In the genomic region with DNA sequence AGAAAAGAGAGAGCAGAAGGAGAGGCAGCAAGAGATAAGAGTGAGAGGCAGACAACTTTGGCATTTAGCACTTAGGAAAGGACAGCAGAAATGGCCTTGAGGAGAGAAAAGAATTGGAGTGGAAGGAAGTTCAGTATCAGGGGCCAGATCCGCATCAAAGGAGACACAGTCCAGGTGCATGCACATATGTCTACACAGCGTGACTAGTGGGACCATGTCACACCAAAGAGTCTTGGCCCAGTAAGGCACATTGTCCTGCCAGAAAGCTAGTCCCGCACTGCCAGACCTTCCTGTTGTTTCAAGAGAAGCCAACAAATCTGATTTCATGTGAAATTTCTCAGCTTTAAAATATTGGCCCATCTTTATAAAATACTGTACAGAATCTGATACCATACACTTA, we compare ENCODE assay signal across 20 cellular contexts. TPM values are rescaled to one million over a fixed set of nuclear protein-coding genes. Genes with fewer than 3 reads are reported as not detected.
DNase-seq lines count a peak whose midpoint lies in the region; ATAC-seq and TF ChIP-seq lines count a peak whose summit lies in the region.
"Had no signal": no experiment of that assay in that cellular context is flagged by ENCODE, and none has a peak within 500 bp of the region (broad histone marks: within the 10 kb centered on the region; RNA-seq: fewer than 3 reads in every experiment).

No MANE protein-coding gene starts in this region.

- DNase-seq in G401 (ENCODE audit: low spot score) (peak; percentile 99), LNCaP clone FGC (ENCODE audit: low read depth) (peak; percentile 70), body of pancreas (peak; percentile 57 to 71 (median 70)), mesothelial cell of epicardium (ENCODE audit: low spot score in 2 of 2, unreplicated experiment in 2 of 2) (no peak), neuronal stem cell (ENCODE audit: low spot score) (no peak), KG1 (lab: John Stamatoyannopoulos, UW) (no peak)
- DNase-seq: AML-193, GDM1, GOT3, NCI-H1105 treated with DMSO at 0.1 percent for 48 hours, NCI-H1694, NCI-H2107, NCI-H2227 treated with DMSO at 0.1 percent for 48 hours, NCI-H524, SW 1271 had no signal

- no peak overlapping the region for H4K91ac ChIP-seq in neuronal stem cell (ENCODE audit: low read depth, low read length, poor library complexity)

- H3K9me3 ChIP-seq in body of pancreas: no peaks in the 10 kb centered on the region
- H3K9me3 ChIP-seq in neuronal stem cell (replicated peaks in 1 of 2; ENCODE audit: control insufficient read depth in 2 of 2, insufficient read depth in 1 of 2, low read depth in 1 of 2, low read length in 2 of 2): peaks cover 0 to 16% of the 10 kb centered on the region in 2 donors
- H3K9me3 ChIP-seq: SJSA1 had no signal

- H3K27me3 ChIP-seq in body of pancreas: no peaks in the 10 kb centered on the region
- no peaks in the 10 kb centered on the region for H3K27me3 ChIP-seq in neuronal stem cell (ENCODE audit: control insufficient read depth in 3 of 3, insufficient read depth in 3 of 3, low read depth in 1 of 3, low read length in 3 of 3)
- H3K27me3 ChIP-seq: SJSA1 had no signal

- no peak overlapping the region for H2AFZ ChIP-seq in neuronal stem cell (ENCODE audit: low read length)

- H3K27ac ChIP-seq in body of pancreas (peak overlapping the region; percentile 59 to 88 (median 82)), neuronal stem cell (replicated peaks; ENCODE audit: low read length) (no peak overlapping the region)
- H3K27ac ChIP-seq: SJSA1 had no signal

- H3K9ac ChIP-seq in neuronal stem cell (ENCODE audit: low read depth, low read length, poor library complexity): no peak overlapping the region

- no peak for TF ChIP-seq POLR2A in body of pancreas (IDR thresholded peaks at IDR 0.05)

- no peak overlapping the region for H2BK15ac ChIP-seq in neuronal stem cell (ENCODE audit: low read length)

- H3K4me1 ChIP-seq in body of pancreas (peaks cover 27% of the 10 kb centered on the region), neuronal stem cell (ENCODE audit: control insufficient read depth in 2 of 2, insufficient read depth in 1 of 2, low read depth in 1 of 2, low read length in 2 of 2) (no peaks in the 10 kb centered on the region)

- peaks cover 4% of the 10 kb centered on the region for H3K4me1 Mint-ChIP-seq in mesothelial cell of epicardium
- H3K4me1 Mint-ChIP-seq: CD14-positive monocyte had no signal

- H3K23ac ChIP-seq in neuronal stem cell (ENCODE audit: low read depth, low read length, poor library complexity): no peak overlapping the region

- H3K4ac ChIP-seq in neuronal stem cell (ENCODE audit: low read length): no peak overlapping the region

- peak overlapping the region; percentile 11 for H3K27ac Mint-ChIP-seq in mesothelial cell of epicardium
- H3K27ac Mint-ChIP-seq: CD14-positive monocyte had no signal

- no peak overlapping the region for H2BK120ac ChIP-seq in neuronal stem cell (ENCODE audit: low read depth, low read length)

- TF ChIP-seq CTCF in LNCaP clone FGC (IDR thresholded peaks at IDR 0.05; ENCODE audit: control insufficient read depth, extremely low read depth, insufficient read depth) (no peak), body of pancreas (IDR thresholded peaks at IDR 0.05) (no peak), mesothelial cell of epicardium (IDR thresholded peaks at IDR 0.05; ENCODE audit: unreplicated experiment) (no peak)

- intact Hi-C loops in body of pancreas (cut with DNase I): no loop called here

- peak; percentile 72 for ATAC-seq in body of pancreas
- ATAC-seq in GM18909 (IDR thresholded peaks at IDR 0.05; ENCODE audit: poor library complexity, unreplicated experiment): no peak
- ATAC-seq in GM19351 (IDR thresholded peaks at IDR 0.05; ENCODE audit: unreplicated experiment): no peak
- ATAC-seq: K562 had no signal

- no peaks in the 10 kb centered on the region for H3K27me3 Mint-ChIP-seq in mesothelial cell of epicardium (ENCODE audit: low read depth)

- H2BK5ac ChIP-seq in neuronal stem cell (ENCODE audit: low read length): no peak overlapping the region

- no peak overlapping the region for H3K4me3 Mint-ChIP-seq in mesothelial cell of epicardium
- H3K4me3 Mint-ChIP-seq: CD14-positive monocyte had no signal

- H4K8ac ChIP-seq in neuronal stem cell (ENCODE audit: low read depth, low read length): no peak overlapping the region

- no peak overlapping the region for H2AK5ac ChIP-seq in neuronal stem cell (ENCODE audit: low read depth, low read length)

- H3K36me3 ChIP-seq in body of pancreas (replicated peaks in 1 of 2; ENCODE audit: insufficient read depth in 1 of 2, low read depth in 2 of 2) (no peaks in the 10 kb centered on the region), neuronal stem cell (replicated peaks in 1 of 2; ENCODE audit: control insufficient read depth in 2 of 2, insufficient read depth in 2 of 2, low read length in 2 of 2) (no peaks in the 10 kb centered on the region)
- H3K36me3 ChIP-seq: SJSA1 had no signal

- peaks cover 17% of the 10 kb centered on the region for H3K9me3 Mint-ChIP-seq in mesothelial cell of epicardium

- H3K36me3 Mint-ChIP-seq in mesothelial cell of epicardium: peaks cover 8% of the 10 kb centered on the region
- H3K36me3 Mint-ChIP-seq: CD14-positive monocyte had no signal

- H3K18ac ChIP-seq in neuronal stem cell (ENCODE audit: low read length): no peak overlapping the region

- H3K14ac ChIP-seq in neuronal stem cell (ENCODE audit: low read length): no peak overlapping the region

- in situ Hi-C loops in G401 (cut with HindIII; ENCODE audit: low sequenced_read_pairs): no loop called here

- WGBS in body of pancreas, 2 donors: 29 to 38% methylated on average over 3 of the region's 3 CpGs
- no CpG with 5 or more reads among the region's 3 CpGs for WGBS in neuronal stem cell (ENCODE audit: extremely low coverage in 2 of 2, insufficient read length in 2 of 2, insufficient replicate concordance in 1 of 2), 2 donors

- H2BK12ac ChIP-seq in neuronal stem cell (ENCODE audit: low read length): no peak overlapping the region

- no peaks in the 10 kb centered on the region for H3K79me1 ChIP-seq in neuronal stem cell (ENCODE audit: low read depth, low read length)

- H3K4me2 ChIP-seq in neuronal stem cell (ENCODE audit: insufficient read depth, low read length, poor library complexity, severe bottlenecking): no peak overlapping the region

- H3K4me3 ChIP-seq in LNCaP clone FGC (ENCODE audit: low read depth, low read length): no peak overlapping the region
- H3K4me3 ChIP-seq in body of pancreas: no peak overlapping the region
- no peak overlapping the region for H3K4me3 ChIP-seq in neuronal stem cell (ENCODE audit: low read length in 2 of 2)
- H3K4me3 ChIP-seq: K562, SJSA1 had no signal

RNA-seq across cellular contexts. Expression of a gene that starts 8.5 kb away (rescaled TPM):
- total RNA-seq in G401 (2014; rRNA removed; shearing (Covaris generic)): 0.68 TPM in 1 of 2 replicates, not detected in the other
- 10 to 100 TPM; 12.9 to 15.8 TPM for total RNA-seq in body of pancreas
- total RNA-seq in mesothelial cell of epicardium: 18.7 to 19.3 TPM (median 18.7 TPM) in 3 replicates
- polyA plus RNA-seq in neuronal stem cell (2013, experiment 1 of 2): 13.6 TPM
- polyA plus RNA-seq in neuronal stem cell (2013, experiment 2 of 2): 13.1 TPM

Comparison
In these comparisons a context has a peak if more than half of its experiments do, and no peak if none do; other contexts are left out.
1. DNase-seq: peak in G401 (single experiment), LNCaP clone FGC (single experiment) and body of pancreas (4 of 4); none in mesothelial cell of epicardium (0 of 2), neuronal stem cell (single experiment) and KG1 (single experiment).